2 cellular contexts compared by ENCODE assay signal in the genomic region with DNA sequence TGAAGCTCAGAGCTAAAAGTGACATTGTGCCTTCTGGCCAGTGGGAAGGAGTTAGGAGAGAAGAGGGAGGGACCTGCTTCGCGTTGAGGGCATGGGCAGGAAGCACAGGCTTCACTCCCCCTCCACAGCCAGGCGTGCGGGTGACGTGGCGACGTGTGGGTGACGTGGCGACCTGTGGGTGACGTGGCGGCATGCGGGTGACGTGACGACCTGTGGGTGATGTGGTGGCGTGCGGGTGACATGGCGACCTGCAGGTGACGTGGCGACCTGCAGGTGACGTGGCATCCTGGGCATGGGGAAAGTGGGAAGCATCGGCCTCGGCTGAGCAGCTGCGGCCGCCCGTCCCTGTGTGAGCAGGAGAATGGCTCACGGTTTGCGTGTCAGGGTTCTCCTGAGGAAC.
TF ChIP-seq lines count a peak whose summit lies in the region.

No MANE protein-coding gene starts in this region.

TF ChIP-seq in IMR-90, 13 proteins besides CTCF, POLR2A, EP300 and RAD21:
- TF ChIP-seq RCOR1 (IDR thresholded peaks at IDR 0.05; ENCODE audit: insufficient replicate concordance, low read length) (no peak), FOS (IDR thresholded peaks at IDR 0.05; ENCODE audit: low read depth, low read length) (no peak), CHD1 (IDR thresholded peaks at IDR 0.05; ENCODE audit: low read depth, low read length) (no peak), MAZ (IDR thresholded peaks at IDR 0.05; ENCODE audit: borderline replicate concordance, low read depth, low read length) (no peak), NFE2L2 (IDR thresholded peaks at IDR 0.05; ENCODE audit: low read depth, low read length) (no peak), RFX5 (IDR thresholded peaks at IDR 0.05; ENCODE audit: low read depth, low read length) (no peak), CEBPB (IDR thresholded peaks at IDR 0.05; ENCODE audit: low read depth, low read length) (no peak), SMC3 (IDR thresholded peaks at IDR 0.05; ENCODE audit: low read depth, low read length) (no peak), BHLHE40 (IDR thresholded peaks at IDR 0.05; ENCODE audit: low read depth, low read length) (no peak), MXI1 (IDR thresholded peaks at IDR 0.05; ENCODE audit: borderline replicate concordance, low read depth, low read length) (no peak), MAFK (IDR thresholded peaks at IDR 0.05; ENCODE audit: low read depth, low read length) (no peak)
- TF ChIP-seq, protein P1, sequence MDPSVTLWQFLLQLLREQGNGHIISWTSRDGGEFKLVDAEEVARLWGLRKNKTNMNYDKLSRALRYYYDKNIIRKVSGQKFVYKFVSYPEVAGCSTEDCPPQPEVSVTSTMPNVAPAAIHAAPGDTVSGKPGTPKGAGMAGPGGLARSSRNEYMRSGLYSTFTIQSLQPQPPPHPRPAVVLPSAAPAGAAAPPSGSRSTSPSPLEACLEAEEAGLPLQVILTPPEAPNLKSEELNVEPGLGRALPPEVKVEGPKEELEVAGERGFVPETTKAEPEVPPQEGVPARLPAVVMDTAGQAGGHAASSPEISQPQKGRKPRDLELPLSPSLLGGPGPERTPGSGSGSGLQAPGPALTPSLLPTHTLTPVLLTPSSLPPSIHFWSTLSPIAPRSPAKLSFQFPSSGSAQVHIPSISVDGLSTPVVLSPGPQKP (IDR thresholded peaks at IDR 0.05; ENCODE audit: borderline replicate concordance, low read depth, low read length): no peak
- TF ChIP-seq, protein P2, sequence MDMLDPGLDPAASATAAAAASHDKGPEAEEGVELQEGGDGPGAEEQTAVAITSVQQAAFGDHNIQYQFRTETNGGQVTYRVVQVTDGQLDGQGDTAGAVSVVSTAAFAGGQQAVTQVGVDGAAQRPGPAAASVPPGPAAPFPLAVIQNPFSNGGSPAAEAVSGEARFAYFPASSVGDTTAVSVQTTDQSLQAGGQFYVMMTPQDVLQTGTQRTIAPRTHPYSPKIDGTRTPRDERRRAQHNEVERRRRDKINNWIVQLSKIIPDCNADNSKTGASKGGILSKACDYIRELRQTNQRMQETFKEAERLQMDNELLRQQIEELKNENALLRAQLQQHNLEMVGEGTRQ (IDR thresholded peaks at IDR 0.05; ENCODE audit: low read depth, low read length): no peak

TF ChIP-seq in H1, 55 proteins besides CTCF, POLR2A, EP300 and RAD21:
- TF ChIP-seq, protein P2 (IDR thresholded peaks at IDR 0.05; ENCODE audit: low read length): no peak
- TF ChIP-seq RFX5 (IDR thresholded peaks at IDR 0.05; ENCODE audit: borderline replicate concordance, low read depth, low read length) (no peak), TCF12 (IDR thresholded peaks at IDR 0.05; ENCODE audit: low read depth, low read length) (no peak), KDM5A (IDR thresholded peaks at IDR 0.05; ENCODE audit: low read length) (no peak), JUN (IDR thresholded peaks at IDR 0.05; ENCODE audit: low read depth, low read length) (no peak), RBBP5 (IDR thresholded peaks at IDR 0.05; ENCODE audit: borderline replicate concordance, low read depth, low read length) (no peak), SP2 (IDR thresholded peaks at IDR 0.05; ENCODE audit: low read length) (no peak), KDM4A (IDR thresholded peaks at IDR 0.05; ENCODE audit: low read depth, low read length, severe bottlenecking) (no peak), KDM1A (IDR thresholded peaks at IDR 0.05; ENCODE audit: borderline replicate concordance, low read length) (no peak), CBX8 (IDR thresholded peaks at IDR 0.05; ENCODE audit: borderline replicate concordance, low read depth, low read length) (no peak), SRF (IDR thresholded peaks at IDR 0.05; ENCODE audit: low read depth, low read length) (no peak), TAF1 (IDR thresholded peaks at IDR 0.05; ENCODE audit: low read depth, low read length) (no peak), CHD1 (IDR thresholded peaks at IDR 0.05; ENCODE audit: low read depth, low read length) (no peak), CHD2 (IDR thresholded peaks at IDR 0.05; ENCODE audit: low read length) (no peak)
- TF ChIP-seq, protein P3, sequence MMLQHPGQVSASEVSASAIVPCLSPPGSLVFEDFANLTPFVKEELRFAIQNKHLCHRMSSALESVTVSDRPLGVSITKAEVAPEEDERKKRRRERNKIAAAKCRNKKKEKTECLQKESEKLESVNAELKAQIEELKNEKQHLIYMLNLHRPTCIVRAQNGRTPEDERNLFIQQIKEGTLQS (IDR thresholded peaks at IDR 0.05; ENCODE audit: insufficient read depth, low read depth, low read length): no peak
